Comparison of ENCODE assay signal across 8 cellular contexts in the genomic region with DNA sequence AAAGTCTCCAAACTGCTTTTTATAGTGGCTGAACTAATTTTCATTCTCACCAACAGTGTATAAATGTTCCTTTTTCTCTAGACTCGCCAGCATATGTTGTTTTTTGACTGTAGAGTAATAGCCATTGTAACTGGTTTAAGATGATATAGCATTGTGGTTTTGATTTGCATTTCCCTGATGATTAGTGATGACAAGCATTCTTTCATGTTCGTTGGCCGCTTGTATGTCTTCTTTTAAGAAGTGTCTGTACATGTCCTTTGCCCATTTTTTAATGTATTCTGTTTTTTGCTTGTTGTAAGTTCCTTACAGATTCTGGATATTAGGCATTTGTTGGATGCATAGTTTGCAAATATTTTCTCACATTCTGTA.
A peak's percentile ranks its signal among the peaks of the same experiment; 100 is the strongest.
DNase-seq lines count a peak whose midpoint lies in the region; ATAC-seq and TF ChIP-seq lines count a peak whose summit lies in the region.

No MANE protein-coding gene starts in this region.

- H3K4me1 Mint-ChIP-seq in GM23338, result no peaks in the 10 kb centered on the region

- H3K4me3 Mint-ChIP-seq in GM23338, result no peak overlapping the region

- H3K4me3 ChIP-seq in GM23338 (no peak overlapping the region), MM.1S (ENCODE audit: low read length) (peak overlapping the region; percentile 65), duodenal mucosa (ENCODE audit: low read depth in 1 of 2, low read length in 2 of 2) (peak overlapping the region; percentile 67 to 74), prostate gland (no peak overlapping the region)

- H3K9me3 ChIP-seq in MM.1S (replicated peaks; ENCODE audit: insufficient read depth, low read length) (no peaks in the 10 kb centered on the region), duodenal mucosa (ENCODE audit: control insufficient read depth in 1 of 2, low read length in 2 of 2) (peaks cover 0 to 4% of the 10 kb centered on the region in 2 donors), prostate gland (no peaks in the 10 kb centered on the region)

- H3K36me3 Mint-ChIP-seq in GM23338 (ENCODE audit: low read depth), result peaks cover 8% of the 10 kb centered on the region

- H3K27me3 Mint-ChIP-seq in GM23338 (ENCODE audit: insufficient read depth, low read depth, poor library complexity), result no peaks in the 10 kb centered on the region

- intact Hi-C loops in prostate gland (cut with DNase I), result no loop called here

- H3K9me2 ChIP-seq in GM23338 (ENCODE audit: insufficient read depth) (no peaks in the 10 kb centered on the region; the same call in 1 of the 2 replicates), MM.1S (replicated peaks; ENCODE audit: insufficient read depth, low read length) (no peaks in the 10 kb centered on the region)

- H3K9me3 Mint-ChIP-seq in GM23338, result peaks cover 12% of the 10 kb centered on the region; the same call in 2 of the 3 replicates

- H3K4me2 ChIP-seq in GM23338 (no peak overlapping the region), MM.1S (ENCODE audit: low read depth, low read length) (peak overlapping the region; percentile 60)

- TF ChIP-seq CTCF in GM23338 (conservative IDR thresholded peaks at IDR 0.05; ENCODE audit: low read depth in 2 of 2) (no peak), MM.1S (IDR thresholded peaks at IDR 0.05; ENCODE audit: low read length) (no peak), prostate gland (IDR thresholded peaks at IDR 0.05) (no peak)

- H3K9ac ChIP-seq in MM.1S (ENCODE audit: low read length), result peak overlapping the region; percentile 42; the same call in 1 of the 2 replicates
- H3K9ac ChIP-seq in duodenal mucosa (ENCODE audit: low read depth in 1 of 2, low read length in 2 of 2), result peak overlapping the region; percentile 8 to 20

- DNase-seq in GM23338 (ENCODE audit: low spot score), result no peak
- DNase-seq in MM.1S, result peak; percentile 7
- DNase-seq in substantia nigra (lab: John Stamatoyannopoulos, UW), result no peak
- no peak for DNase-seq in prostate gland (ENCODE audit: low spot score)
- no peak for DNase-seq in stimulated activated CD8-positive, alpha-beta memory T cell treated with anti-CD3 and anti-CD28 coated beads, Interleukin-4, amount 100 ng/mL, for 48 hours
- no peak for DNase-seq in iPS-NIHi7 (ENCODE audit: extremely low spot score)

- ATAC-seq in GM18520 (IDR thresholded peaks at IDR 0.05; ENCODE audit: unreplicated experiment) (peak; percentile 39), GM23338 (no peak)

- H3K79me2 ChIP-seq in GM23338 (replicated peaks; ENCODE audit: insufficient read depth) (no peaks in the 10 kb centered on the region), MM.1S (ENCODE audit: low read length) (no peaks in the 10 kb centered on the region)

- no peak for TF ChIP-seq POLR2A in prostate gland (IDR thresholded peaks at IDR 0.05)

- no peak overlapping the region for H3K27ac ChIP-seq in GM23338 (ENCODE audit: low read depth)
- H3K27ac ChIP-seq in MM.1S (ENCODE audit: low read length), result peak overlapping the region; percentile 65
- H3K27ac ChIP-seq in duodenal mucosa (ENCODE audit: low read depth, low read length), result no peak overlapping the region
- peak overlapping the region; percentile 45 for H3K27ac ChIP-seq in substantia nigra (ENCODE audit: low read depth, low read length, poor library complexity, severe bottlenecking)
- no peak overlapping the region for H3K27ac ChIP-seq in prostate gland

- WGBS in prostate gland, result 74% methylated on average over 3 of the region's 3 CpGs

- H3K27me3 ChIP-seq in GM23338 (ENCODE audit: insufficient read depth), result no peaks in the 10 kb centered on the region
- H3K27me3 ChIP-seq in MM.1S (replicated peaks; ENCODE audit: insufficient read depth, low read length), result no peaks in the 10 kb centered on the region
- no peaks in the 10 kb centered on the region for H3K27me3 ChIP-seq in duodenal mucosa (ENCODE audit: control insufficient read depth in 1 of 2, insufficient read depth in 2 of 2, low read length in 2 of 2)
- no peaks in the 10 kb centered on the region for H3K27me3 ChIP-seq in prostate gland (replicated peaks; ENCODE audit: insufficient read depth)

- H4K20me1 ChIP-seq in GM23338 (replicated peaks; ENCODE audit: insufficient read depth) (no peaks in the 10 kb centered on the region), MM.1S (ENCODE audit: insufficient read depth, low read length) (no peaks in the 10 kb centered on the region)

- H2AFZ ChIP-seq in GM23338 (peak overlapping the region; percentile 80; the same call in 1 of the 2 replicates), MM.1S (ENCODE audit: low read length) (peak overlapping the region; percentile 80)

- no peaks in the 10 kb centered on the region for H3K36me3 ChIP-seq in GM23338 (ENCODE audit: insufficient read depth)
- no peaks in the 10 kb centered on the region for H3K36me3 ChIP-seq in MM.1S (replicated peaks; ENCODE audit: insufficient read depth, low read length)
- no peaks in the 10 kb centered on the region for H3K36me3 ChIP-seq in duodenal mucosa (ENCODE audit: control insufficient read depth in 1 of 2, insufficient read depth in 2 of 2, low read length in 2 of 2)
- H3K36me3 ChIP-seq in prostate gland, result no peaks in the 10 kb centered on the region

- H3K4me1 ChIP-seq in GM23338 (ENCODE audit: insufficient read depth) (no peaks in the 10 kb centered on the region), MM.1S (ENCODE audit: low read length) (no peaks in the 10 kb centered on the region), duodenal mucosa (ENCODE audit: control insufficient read depth in 1 of 2, insufficient read depth in 2 of 2, low read length in 2 of 2) (no peaks in the 10 kb centered on the region), prostate gland (replicated peaks) (no peaks in the 10 kb centered on the region)

- H3F3A ChIP-seq in GM23338 (replicated peaks; ENCODE audit: low read depth) (no peaks in the 10 kb centered on the region), MM.1S (ENCODE audit: insufficient read depth, low read length) (peaks cover 4% of the 10 kb centered on the region; the same call in 1 of the 2 replicates)

- no peak overlapping the region for H3K27ac Mint-ChIP-seq in GM23338

TF ChIP-seq in GM23338, 12 proteins besides CTCF, POLR2A, EP300 and RAD21 (continues in another document):
- TF ChIP-seq EZH2phosphoT487 (IDR thresholded peaks at IDR 0.05; ENCODE audit: unreplicated experiment), result no peak
- TF ChIP-seq STAT1 (IDR thresholded peaks at IDR 0.05; ENCODE audit: unreplicated experiment), result no peak
- TF ChIP-seq NANOG (IDR thresholded peaks at IDR 0.05; ENCODE audit: borderline replicate concordance), result no peak
- TF ChIP-seq ZNF114 (CRISPR knock-in tag; IDR thresholded peaks at IDR 0.05), result no peak
- no peak for TF ChIP-seq CREB1 (CRISPR knock-in tag; IDR thresholded peaks at IDR 0.05; ENCODE audit: low read depth)
- TF ChIP-seq EZH2 (IDR thresholded peaks at IDR 0.05; ENCODE audit: low read depth, unreplicated experiment), result no peak
- TF ChIP-seq POLR2AphosphoS5 (IDR thresholded peaks at IDR 0.05; ENCODE audit: low read depth), result no peak

Comparison
In these comparisons a context has a peak if more than half of its experiments do, and no peak if none do; other contexts are left out.
1. H3K27ac ChIP-seq: peak in MM.1S (single experiment) and substantia nigra (single experiment); none in GM23338 (single experiment), duodenal mucosa (single experiment) and prostate gland (0 of 2).
2. H3K4me3 ChIP-seq: peak in MM.1S (single experiment) and duodenal mucosa (2 of 2); none in GM23338 (single experiment) and prostate gland (0 of 2).